9 cellular contexts compared by ENCODE assay signal in genomic region chrX:30513284-30513683, GRCh38.
DNase-seq lines count a peak whose midpoint lies in the region; ATAC-seq and TF ChIP-seq lines count a peak whose summit lies in the region.
"Had no signal": no experiment of that assay in that cellular context is flagged by ENCODE, and none has a peak within 500 bp of the region (broad histone marks: within the 10 kb centered on the region; RNA-seq: fewer than 3 reads in every experiment).

No MANE protein-coding gene starts in this region.

- H3K4me1 ChIP-seq in A673 (ENCODE audit: insufficient read depth, low read length, poor library complexity, severe bottlenecking): no peaks in the 10 kb centered on the region

- intact Hi-C loops in A673 (cut with micrococcal nuclease; ENCODE audit: unreplicated experiment): no loop called here

- DNase-seq in A673 (ENCODE audit: low spot score): peak; percentile 34
- DNase-seq in NAMALWA (ENCODE audit: low spot score): peak; percentile 45
- DNase-seq in epithelial cell of proximal tubule (ENCODE audit: low read depth): no peak
- no peak for DNase-seq in OCI-M2 (lab: John Stamatoyannopoulos, UW; ENCODE audit: unreplicated experiment)
- DNase-seq in NK-92 treated with Interleukin-12 subunit alpha and Interleukin-12 subunit beta, amount 100 ng/mL, for 24 hours (lab: John Stamatoyannopoulos, UW): no peak
- DNase-seq in nucleus accumbens (lab: John Stamatoyannopoulos, UW): no peak
- DNase-seq: stimulated activated naive CD8-positive, alpha-beta T cell treated with anti-CD3 and anti-CD28 coated beads, Interleukin-15, amount 100 ng/mL, for 72 hours had no signal

- BruUV-seq in A673 (replicated peaks; lab: Mats Ljungman, UMichigan): no TSS peak

- POLR2A ChIA-PET in A673 (lab: Charles Lee; ENCODE audit: low non-redundant PET): no interaction called here

- H3K4me3 ChIP-seq in A673 (ENCODE audit: low read depth, low read length, poor library complexity, severe bottlenecking) (no peak overlapping the region), epithelial cell of proximal tubule (ENCODE audit: low read depth, low read length) (no peak overlapping the region)

- no peaks in the 10 kb centered on the region for H3K27me3 ChIP-seq in A673 (replicated peaks; ENCODE audit: insufficient read depth, low read depth, low read length, poor library complexity)

- CTCF ChIA-PET in A673 (lab: Charles Lee): no interaction called here

- H3K27ac ChIP-seq in A673 (ENCODE audit: low read depth, low read length, poor library complexity, severe bottlenecking): no peak overlapping the region

- H3K9me3 ChIP-seq in A673 (ENCODE audit: low read depth, low read length, poor library complexity, severe bottlenecking): no peaks in the 10 kb centered on the region

- peak; percentile 50 for ATAC-seq in GM18508 (IDR thresholded peaks at IDR 0.05; ENCODE audit: insufficient read depth, unreplicated experiment)
- ATAC-seq in HG02588 (IDR thresholded peaks at IDR 0.05; ENCODE audit: unreplicated experiment): no peak
- ATAC-seq: stimulated activated naive CD8-positive, alpha-beta T cell treated with anti-CD3 and anti-CD28 coated beads, Interleukin-15, amount 100 ng/mL, for 72 hours had no signal

- TF ChIP-seq CTCF in A673 (conservative IDR thresholded peaks at IDR 0.05; ENCODE audit: low read depth, low read length) (peak; percentile 65), epithelial cell of proximal tubule (conservative IDR thresholded peaks at IDR 0.05; ENCODE audit: low read depth, low read length) (peak; percentile 52)

- H3K36me3 ChIP-seq in A673 (ENCODE audit: insufficient read depth, low read length, poor library complexity, severe bottlenecking): no peaks in the 10 kb centered on the region

Comparison
In these comparisons a context has a peak if more than half of its experiments do, and no peak if none do; other contexts are left out.
1. DNase-seq: peak in A673 (single experiment) and NAMALWA (single experiment); none in epithelial cell of proximal tubule (single experiment), OCI-M2 (single experiment), NK-92 treated with Interleukin-12 subunit alpha and Interleukin-12 subunit beta, amount 100 ng/mL, for 24 hours (single experiment) and nucleus accumbens (0 of 56).